ENCODE assay signal across 1 cellular context in the genomic region with DNA sequence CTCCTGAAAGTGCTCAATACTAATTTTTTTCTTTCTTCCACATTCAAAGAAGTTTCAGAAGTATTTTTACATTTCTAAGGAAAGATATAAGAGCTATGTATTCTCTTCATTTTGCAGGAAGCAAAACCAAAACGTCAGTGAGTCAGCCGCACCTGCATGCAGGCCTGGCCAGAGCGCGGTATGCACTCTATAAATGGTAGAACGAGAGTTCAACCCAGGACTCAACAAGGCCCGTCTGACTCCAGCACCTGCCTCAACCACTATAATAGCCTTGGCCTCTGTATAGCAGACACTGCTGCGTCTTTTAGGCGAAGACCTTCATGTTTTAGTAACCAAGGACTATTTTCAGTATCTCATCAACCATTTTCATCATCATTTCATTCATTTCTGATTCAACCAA.
TF ChIP-seq lines count a peak whose summit lies in the region.

No MANE protein-coding gene starts in this region.

TF ChIP-seq in IMR-90, 13 proteins besides CTCF, POLR2A, EP300 and RAD21 (continued from another document):
- TF ChIP-seq, protein P1, sequence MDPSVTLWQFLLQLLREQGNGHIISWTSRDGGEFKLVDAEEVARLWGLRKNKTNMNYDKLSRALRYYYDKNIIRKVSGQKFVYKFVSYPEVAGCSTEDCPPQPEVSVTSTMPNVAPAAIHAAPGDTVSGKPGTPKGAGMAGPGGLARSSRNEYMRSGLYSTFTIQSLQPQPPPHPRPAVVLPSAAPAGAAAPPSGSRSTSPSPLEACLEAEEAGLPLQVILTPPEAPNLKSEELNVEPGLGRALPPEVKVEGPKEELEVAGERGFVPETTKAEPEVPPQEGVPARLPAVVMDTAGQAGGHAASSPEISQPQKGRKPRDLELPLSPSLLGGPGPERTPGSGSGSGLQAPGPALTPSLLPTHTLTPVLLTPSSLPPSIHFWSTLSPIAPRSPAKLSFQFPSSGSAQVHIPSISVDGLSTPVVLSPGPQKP (IDR thresholded peaks at IDR 0.05; ENCODE audit: borderline replicate concordance, low read depth, low read length) = no peak
- TF ChIP-seq CEBPB (IDR thresholded peaks at IDR 0.05; ENCODE audit: low read depth, low read length) = no peak
- no peak for TF ChIP-seq RFX5 (IDR thresholded peaks at IDR 0.05; ENCODE audit: low read depth, low read length)
- no peak for TF ChIP-seq MXI1 (IDR thresholded peaks at IDR 0.05; ENCODE audit: borderline replicate concordance, low read depth, low read length)
- TF ChIP-seq BHLHE40 (IDR thresholded peaks at IDR 0.05; ENCODE audit: low read depth, low read length) = no peak
- no peak for TF ChIP-seq FOS (IDR thresholded peaks at IDR 0.05; ENCODE audit: low read depth, low read length)
- TF ChIP-seq CHD1 (IDR thresholded peaks at IDR 0.05; ENCODE audit: low read depth, low read length) = no peak
